In genomic region chr16:81830845-81831600, GRCh38 we compare ENCODE assay signal across 15 cellular contexts. TPM values are rescaled to one million over a fixed set of nuclear protein-coding genes. Genes with fewer than 3 reads are reported as not detected.
DNase-seq lines count a peak whose midpoint lies in the region; ATAC-seq, FAIRE-seq and TF ChIP-seq lines count a peak whose summit lies in the region.
"Had no signal": no experiment of that assay in that cellular context is flagged by ENCODE, and none has a peak within 500 bp of the region (broad histone marks: within the 10 kb centered on the region; RNA-seq: fewer than 3 reads in every experiment).

No MANE protein-coding gene starts in this region.

- no TSS peak for BruUV-seq in K562 (replicated peaks; lab: Mats Ljungman, UMichigan)

- peaks cover 18% of the 10 kb centered on the region for H3K4me1 ChIP-seq in CD8-positive, alpha-beta T cell (ENCODE audit: insufficient read depth, low read length)
- H3K4me1 ChIP-seq in K562 (replicated peaks in 1 of 2; ENCODE audit: control insufficient read depth in 2 of 2, insufficient read depth in 2 of 2, low read length in 2 of 2) = peaks cover 0 to 6% of the 10 kb centered on the region in 2 experiments; a peak in 4 of 5 replicates
- H3K4me1 ChIP-seq: foreskin keratinocyte had no signal

- peak overlapping the region; percentile 24 for H3K27ac ChIP-seq in CD8-positive, alpha-beta T cell (ENCODE audit: low read depth, low read length)
- no peak overlapping the region for H3K27ac ChIP-seq in K562 (ENCODE audit: extremely low read depth, low read depth, low read length)
- H3K27ac ChIP-seq in caudate nucleus (ENCODE audit: low read depth, low read length) = no peak overlapping the region
- H3K27ac ChIP-seq: foreskin keratinocyte had no signal

- H3K4me1 Mint-ChIP-seq in CD8-positive, alpha-beta T cell (ENCODE audit: low read depth) = peaks cover 31% of the 10 kb centered on the region
- peaks cover 10% of the 10 kb centered on the region for H3K4me1 Mint-ChIP-seq in activated naive CD4-positive, alpha-beta T cell treated with anti-CD3 and anti-CD28 coated beads for 36 hours (ENCODE audit: low read depth)

- peak overlapping the region; percentile 64 for H3K27ac Mint-ChIP-seq in CD8-positive, alpha-beta T cell
- no peak overlapping the region for H3K27ac Mint-ChIP-seq in activated naive CD4-positive, alpha-beta T cell treated with anti-CD3 and anti-CD28 coated beads for 36 hours
- H3K27ac Mint-ChIP-seq: activated naive CD8-positive, alpha-beta T cell had no signal

- WGBS in K562 (ENCODE audit: insufficient coverage, low coverage, missing lambda C conversion rate) = 15% methylated on average over 9 of the region's 9 CpGs

- H4K20me1 ChIP-seq in K562 (replicated peaks; ENCODE audit: control insufficient read depth, insufficient read depth, low read length) = no peaks in the 10 kb centered on the region; the same call in 1 of the 2 replicates

- no peak for TF ChIP-seq CTCF in CD8-positive, alpha-beta T cell (IDR thresholded peaks at IDR 0.05)
- no peak for TF ChIP-seq CTCF in K562 (IDR thresholded peaks at IDR 0.05 in 2 of 3, conservative IDR thresholded peaks at IDR 0.05 in 1 of 3; ENCODE audit: insufficient read depth in 2 of 3, low read depth in 1 of 3, low read length in 3 of 3)

- H3K79me2 ChIP-seq in K562 (ENCODE audit: control insufficient read depth, insufficient read depth, low read length) = no peaks in the 10 kb centered on the region

- no peaks in the 10 kb centered on the region for H3K9me3 Mint-ChIP-seq in CD8-positive, alpha-beta T cell
- no peaks in the 10 kb centered on the region for H3K9me3 Mint-ChIP-seq in activated naive CD4-positive, alpha-beta T cell treated with anti-CD3 and anti-CD28 coated beads for 36 hours
- H3K9me3 Mint-ChIP-seq: stimulated activated naive CD8-positive, alpha-beta T cell treated with anti-CD3 and anti-CD28 coated beads, Interleukin-15, amount 100 ng/mL, for 72 hours had no signal

- H3K36me3 ChIP-seq in CD8-positive, alpha-beta T cell (ENCODE audit: insufficient read depth, low read length) = no peaks in the 10 kb centered on the region
- no peaks in the 10 kb centered on the region for H3K36me3 ChIP-seq in K562 (ENCODE audit: control insufficient read depth, insufficient read depth, low read length)

- no peak overlapping the region for H3K4me3 ChIP-seq in CD8-positive, alpha-beta T cell (ENCODE audit: low read depth, low read length)
- H3K4me3 ChIP-seq in K562 = no peak overlapping the region

- TF ChIP-seq EP300 in K562 (IDR thresholded peaks at IDR 0.05; ENCODE audit: low read length) = no peak

- no peak overlapping the region for H3K4me2 ChIP-seq in K562 (ENCODE audit: insufficient read depth, low read length)

- H3K27me3 ChIP-seq in CD8-positive, alpha-beta T cell (ENCODE audit: insufficient read depth, low read length) = no peaks in the 10 kb centered on the region
- H3K27me3 ChIP-seq in K562 (ENCODE audit: control insufficient read depth in 2 of 2, insufficient read depth in 2 of 2, low read length in 2 of 2) = peaks cover 0 to 49% of the 10 kb centered on the region in 2 experiments; a peak in 3 of 5 replicates

- intact Hi-C loops in CD8-positive, alpha-beta T cell (cut with DNase I, micrococcal nuclease) = no loop called here
- intact Hi-C loops in K562 (cut with micrococcal nuclease) = no loop called here
- intact Hi-C loops in activated naive CD4-positive, alpha-beta T cell treated with anti-CD3 and anti-CD28 coated beads for 36 hours (cut with micrococcal nuclease) = no loop called here

- FAIRE-seq in GM19239 (lab: Jason Lieb, UNC) (peak; percentile 52), K562 (lab: Jason Lieb, UNC) (no peak)

- TF ChIP-seq POLR2A in K562 (conservative IDR thresholded peaks at IDR 0.05) = no peak

- no peak overlapping the region for H2AFZ ChIP-seq in K562 (ENCODE audit: low read depth, low read length)

- no peak for ATAC-seq in CD8-positive, alpha-beta T cell
- ATAC-seq in HG03432 (IDR thresholded peaks at IDR 0.05; ENCODE audit: unreplicated experiment) = peak; percentile 3
- no peak for ATAC-seq in K562
- ATAC-seq: foreskin keratinocyte, SK-N-SH treated with all-trans-retinoic acid at 6 μM for 48 hours had no signal

- no peak overlapping the region for H3K9ac ChIP-seq in K562 (ENCODE audit: insufficient read depth in 1 of 2, low read depth in 2 of 2, low read length in 2 of 2)

- no peaks in the 10 kb centered on the region for H3K9me3 ChIP-seq in CD8-positive, alpha-beta T cell (ENCODE audit: low read length)
- H3K9me3 ChIP-seq in K562 (replicated peaks; ENCODE audit: control insufficient read depth, insufficient read depth, low read depth, low read length) = no peaks in the 10 kb centered on the region

- CTCF ChIA-PET in CD8-positive, alpha-beta T cell (lab: Charles Lee) = no interaction called here
- CTCF ChIA-PET in K562 (lab: Yijun Ruan, JAX; ENCODE audit: low intra/inter-chr PET ratio) = no interaction called here
- CTCF ChIA-PET in activated naive CD4-positive, alpha-beta T cell treated with anti-CD3 and anti-CD28 coated beads for 36 hours (lab: Charles Lee) = no interaction called here

- no peaks in the 10 kb centered on the region for H3K36me3 Mint-ChIP-seq in CD8-positive, alpha-beta T cell
- H3K36me3 Mint-ChIP-seq in activated naive CD4-positive, alpha-beta T cell treated with anti-CD3 and anti-CD28 coated beads for 36 hours (ENCODE audit: low read depth) = no peaks in the 10 kb centered on the region

- H3K27me3 Mint-ChIP-seq in CD8-positive, alpha-beta T cell (ENCODE audit: low read depth) = no peaks in the 10 kb centered on the region
- H3K27me3 Mint-ChIP-seq in activated naive CD4-positive, alpha-beta T cell treated with anti-CD3 and anti-CD28 coated beads for 36 hours (ENCODE audit: low read depth) = peaks cover 2% of the 10 kb centered on the region

- H3K9me1 ChIP-seq in K562 (ENCODE audit: control insufficient read depth, insufficient read depth, low read length) = no peaks in the 10 kb centered on the region

- no peak for TF ChIP-seq RAD21 in K562 (CRISPR knock-in tag; conservative IDR thresholded peaks at IDR 0.05 in 1 of 2, IDR thresholded peaks at IDR 0.05 in 1 of 2)

- H3K4me3 Mint-ChIP-seq in CD8-positive, alpha-beta T cell = peak overlapping the region; percentile 35
- H3K4me3 Mint-ChIP-seq in activated naive CD4-positive, alpha-beta T cell treated with anti-CD3 and anti-CD28 coated beads for 36 hours = no peak overlapping the region
- H3K4me3 Mint-ChIP-seq: activated naive CD8-positive, alpha-beta T cell had no signal

- in situ Hi-C loops in K562 (cut with MboI) = no loop called here

- POLR2A ChIA-PET in CD8-positive, alpha-beta T cell (lab: Charles Lee) = interaction anchor here (1.4 kb wide), 1 partner anchor 11 kb away, joined by 4 read pairs; no protein-coding TSS in a partner anchor
- POLR2A ChIA-PET in K562 (lab: Yijun Ruan, JAX) = interaction anchor here (0.6 to 0.7 kb wide), 2 partner anchors 80 to 286 kb away, joined by 3 to 5 read pairs; no protein-coding TSS in a partner anchor

- no peak for DNase-seq in CD8-positive, alpha-beta T cell
- no peak for DNase-seq in GM19239 (ENCODE audit: insufficient read length, low spot score)
- DNase-seq in K562 (ENCODE audit: extremely low read depth in 1 of 4, low spot score in 3 of 4) = no peak
- no peak for DNase-seq in caudate nucleus (lab: John Stamatoyannopoulos, UW)
- no peak for DNase-seq in activated naive CD4-positive, alpha-beta T cell treated with anti-CD3 and anti-CD28 coated beads, Interleukin-2, amount 50 U/mL, for 16 hours
- no peak for DNase-seq in activated naive CD4-positive, alpha-beta T cell treated with anti-CD3 and anti-CD28 coated beads for 36 hours
- DNase-seq in occipital lobe (lab: John Stamatoyannopoulos, UW) = no peak
- DNase-seq: dermis blood vessel endothelial cell, foreskin keratinocyte, IMR-90, NCI-H510A treated with DMSO at 0.1 percent for 48 hours had no signal

TF ChIP-seq in K562, 482 proteins besides CTCF, POLR2A, EP300 and RAD21 (continues in another document):
- no peak for TF ChIP-seq MLLT1 (IDR thresholded peaks at IDR 0.05)

RNA-seq across cellular contexts. Expression of gene PLCG2, which starts 51.9 kb away (rescaled TPM):
- total RNA-seq in CD8-positive, alpha-beta T cell = 10 to 100 TPM in 1 of 2 experiments, 1 to 10 TPM in 1; 7.6 to 10.2 TPM
- 18.9 and 24.9 TPM in 2 replicates for total RNA-seq in K562 (2011; cell fraction: chromatin; rRNA removed; ENCODE audit: low replicate concordance)
- 10.9 and 11.8 TPM in 2 replicates for total RNA-seq in K562 (2011; cell fraction: nucleolus; rRNA removed)
- 12.5 and 14.6 TPM in 2 replicates for total RNA-seq in K562 (2011; cell fraction: nucleoplasm; rRNA removed)
- total RNA-seq in K562 (2014; rRNA removed) = 1.7 and 4.0 TPM in 2 replicates
- total RNA-seq in K562 (2014; rRNA removed; fragmentation: Illumina TruSeq; extraction: Trizol) = 2.7 and 3.3 TPM in 2 replicates
- 3.9 and 4.0 TPM in 2 replicates for total RNA-seq in K562 (2015; rRNA removed; fragmentation: Illumina TruSeq; extraction: Trizol)
- total RNA-seq in K562 (2021) = 7.1 and 8.6 TPM in 2 replicates
- 4.2 and 7.9 TPM in 2 replicates for polyA plus RNA-seq in K562 (2011; rRNA removed)
- 3.7 and 4.9 TPM in 2 replicates for polyA plus RNA-seq in K562 (2011; cell fraction: cytosol; rRNA removed)
- 15.0 and 22.1 TPM in 2 replicates for polyA plus RNA-seq in K562 (2011; cell fraction: nucleus; rRNA removed)
- polyA plus RNA-seq in K562 (2012) = 3.7 and 12.8 TPM in 2 replicates
- polyA plus RNA-seq in K562 (2014; fragmentation: Illumina TruSeq; extraction: Trizol) = 2.6 and 3.1 TPM in 2 replicates
- polyA plus RNA-seq in K562 (2014; fragmentation: Nextera tagmentation; extraction: Ambion mirVana) = 1 to 10 TPM in 1 of 2 experiments, under 1 TPM in 1; 0.94 to 1.0 TPM
- polyA plus RNA-seq in K562 (2014; rRNA removed) = 1.9 TPM in 2 replicates
- 9.3 and 12.6 TPM in 2 replicates for polyA minus RNA-seq in K562 (2011; rRNA and poly(A)+ RNA removed)
- 8.3 and 9.6 TPM in 2 replicates for polyA minus RNA-seq in K562 (2011; cell fraction: cytosol; rRNA and poly(A)+ RNA removed)
- 11.0 and 21.5 TPM in 2 replicates for polyA minus RNA-seq in K562 (2011; cell fraction: nucleus; rRNA and poly(A)+ RNA removed)
- 10 to 100 TPM; 12.0 to 13.4 TPM for total RNA-seq in activated naive CD4-positive, alpha-beta T cell treated with anti-CD3 and anti-CD28 coated beads for 36 hours
- total RNA-seq in occipital lobe = 1.6 TPM
